8 cellular contexts compared by ENCODE assay signal in the genomic region with DNA sequence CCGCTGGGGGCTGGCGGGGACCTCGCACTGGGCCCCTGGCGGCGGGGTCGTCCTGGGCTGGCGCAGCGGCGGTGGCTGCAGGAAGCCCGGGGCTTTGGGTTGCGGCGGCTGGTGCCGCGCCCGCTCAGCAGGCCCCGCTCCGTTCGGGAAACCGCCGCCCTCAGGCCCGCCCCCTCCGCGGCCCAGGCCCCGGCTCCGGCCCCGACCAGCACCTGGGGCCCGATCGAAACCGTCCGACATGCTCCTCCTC. TPM values are rescaled to one million over a fixed set of nuclear protein-coding genes. Genes with fewer than 3 reads are reported as not detected.
DNase-seq lines count a peak whose midpoint lies in the region; ATAC-seq and TF ChIP-seq lines count a peak whose summit lies in the region.
"Not testable (repeated sequence)": the region's sequence is repeated elsewhere in the genome, so short reads cannot be mapped to it uniquely, and the experiment has no call there.

No MANE protein-coding gene starts in this region.

- peak overlapping the region; percentile 75 for H3K27ac ChIP-seq in mammary epithelial cell (ENCODE audit: insufficient read depth, low read depth, low read length)
- peak overlapping the region; percentile 95 to 96 for H3K27ac ChIP-seq in right atrium auricular region
- H3K27ac ChIP-seq in neural cell (ENCODE audit: low read length), result peak overlapping the region; percentile 98
- peak overlapping the region; percentile 97 for H3K27ac ChIP-seq in thymus (ENCODE audit: low read depth)

- not testable (repeated sequence) for H3K36me3 ChIP-seq in mammary epithelial cell (ENCODE audit: insufficient read depth, low read length); right atrium auricular region; thymus (ENCODE audit: control insufficient read depth, insufficient read depth)
- H3K36me3 ChIP-seq in neural cell (ENCODE audit: insufficient read depth, low read length), result peaks cover 14% of the 10 kb centered on the region

- TF ChIP-seq CTCF in GM12864 (IDR thresholded peaks at IDR 0.05; ENCODE audit: low read depth, low read length, missing control alignments); mammary epithelial cell (conservative IDR thresholded peaks at IDR 0.05 in 1 of 2, IDR thresholded peaks at IDR 0.05 in 1 of 2; ENCODE audit: extremely low read depth in 1 of 2, insufficient read depth in 1 of 2, low read depth in 1 of 2, low read length in 2 of 2); right atrium auricular region (IDR thresholded peaks at IDR 0.05); neural cell (IDR thresholded peaks at IDR 0.05; ENCODE audit: poor library complexity, severe bottlenecking): not testable (repeated sequence)

- H3K9ac ChIP-seq in mammary epithelial cell (ENCODE audit: insufficient read depth, low read length), result peak overlapping the region; percentile 90
- peak overlapping the region; percentile 98 for H3K9ac ChIP-seq in neural cell (ENCODE audit: low read length)

- H3K9me2 ChIP-seq in neural cell (ENCODE audit: insufficient read depth, low read length), result not testable (repeated sequence)

- peak overlapping the region; percentile 99 for H3K4me2 ChIP-seq in mammary epithelial cell (ENCODE audit: insufficient read depth, low read depth, low read length)
- H3K4me2 ChIP-seq in neural cell (ENCODE audit: low read length), result not testable (repeated sequence)

- WGBS in mammary epithelial cell (ENCODE audit: low coverage, missing lambda C conversion rate), result no CpG with 5 or more reads among the region's 30 CpGs
- under 1% methylated on average over 30 of the region's 30 CpGs for WGBS in thymus

- H3K4me1 ChIP-seq in mammary epithelial cell (ENCODE audit: insufficient read depth, low read length), result peaks cover 11% of the 10 kb centered on the region
- H3K4me1 ChIP-seq in right atrium auricular region, result peaks cover 0 to 33% of the 10 kb centered on the region in 2 donors
- H3K4me1 ChIP-seq in thymus (ENCODE audit: control insufficient read depth, insufficient read depth, low read length), result not testable (repeated sequence)

- not testable (repeated sequence) for H3K27me3 ChIP-seq in mammary epithelial cell (ENCODE audit: insufficient read depth, low read length); right atrium auricular region; neural cell (ENCODE audit: insufficient read depth, low read depth, low read length); thymus (ENCODE audit: control insufficient read depth, insufficient read depth)

- H3F3A ChIP-seq in neural cell (ENCODE audit: insufficient read depth, low read length, poor library complexity, severe bottlenecking), result not testable (repeated sequence)

- not testable (repeated sequence) for H3K9me3 ChIP-seq in mammary epithelial cell (replicated peaks; ENCODE audit: insufficient read depth, low read length); right atrium auricular region; neural cell (ENCODE audit: low read length); thymus (ENCODE audit: control insufficient read depth)

- peak overlapping the region; percentile 84 for H3K4me3 ChIP-seq in GM12864 (ENCODE audit: low read depth, low read length)
- H3K4me3 ChIP-seq in mammary epithelial cell (replicated peaks in 1 of 3; ENCODE audit: insufficient read depth in 1 of 3, low read depth in 2 of 3, low read length in 3 of 3), result peak overlapping the region; percentile 75 to 88 (median 81)
- peak overlapping the region; percentile 84 to 89 for H3K4me3 ChIP-seq in right atrium auricular region
- H3K4me3 ChIP-seq in neural cell (ENCODE audit: low read length), result peak overlapping the region; percentile 86
- peak overlapping the region; percentile 91 for H3K4me3 ChIP-seq in thymus (ENCODE audit: low read length)

- dilution Hi-C loops in mammary epithelial cell (cut with HindIII; ENCODE audit: low sequenced_read_pairs), result loop anchor here (5.0 kb wide), 1 partner anchor 34 kb away; no protein-coding TSS in a partner anchor

- peaks cover 49% of the 10 kb centered on the region for H3K79me2 ChIP-seq in mammary epithelial cell (ENCODE audit: insufficient read depth, low read length)
- peaks cover 47% of the 10 kb centered on the region for H3K79me2 ChIP-seq in neural cell (replicated peaks; ENCODE audit: insufficient read depth, low read length)

- not testable (repeated sequence) for BruUV-seq in mammary epithelial cell (replicated peaks; lab: Mats Ljungman, UMichigan)

- H4K20me1 ChIP-seq in mammary epithelial cell (ENCODE audit: insufficient read depth, low read length); neural cell (ENCODE audit: insufficient read depth): not testable (repeated sequence)

- not testable (repeated sequence) for TF ChIP-seq RAD21 in neural cell (conservative IDR thresholded peaks at IDR 0.05)

- ATAC-seq in GM21737 (IDR thresholded peaks at IDR 0.05; ENCODE audit: unreplicated experiment), result peak; percentile 92
- peak; percentile 88 for ATAC-seq in HG03342 (IDR thresholded peaks at IDR 0.05; ENCODE audit: unreplicated experiment)
- peak; percentile 89; the same call in 2 of the 3 replicates for ATAC-seq in SK-N-SH treated with all-trans-retinoic acid at 6 μM for 48 hours

- DNase-seq in GM12864 (ENCODE audit: low read depth); mammary epithelial cell; right atrium auricular region (ENCODE audit: low spot score): not testable (repeated sequence)

- CTCF ChIA-PET in mammary epithelial cell (lab: Charles Lee; ENCODE audit: low non-redundant PET), result interaction anchor here (0.9 kb wide), 1 partner anchor 75 kb away, joined by 7 read pairs; no protein-coding TSS in a partner anchor

- H2AFZ ChIP-seq in mammary epithelial cell (ENCODE audit: low read depth, low read length) (peak overlapping the region; percentile 98), neural cell (ENCODE audit: low read depth, low read length) (peak overlapping the region; percentile 98)

- in situ Hi-C loops in mammary epithelial cell (cut with MboI; ENCODE audit: low sequenced_read_pairs in 2 of 2), result not testable (repeated sequence)

- TF ChIP-seq EP300 in neural cell (conservative IDR thresholded peaks at IDR 0.05; ENCODE audit: poor library complexity, severe bottlenecking), result not testable (repeated sequence)

- intact Hi-C loops in mammary epithelial cell (cut with micrococcal nuclease), result loop anchor here (2.0 kb wide), 2 partner anchors 46 to 74 kb away; partner anchors contain the start of gene NNT

RNA-seq across cellular contexts. Expression of gene PAIP1, which starts 0.3 kb away (rescaled TPM):
- total RNA-seq in mammary epithelial cell (100 to 1,000 TPM in 1 of 2 donors, 10 to 100 TPM in 1; 76.4 to 103 TPM), right atrium auricular region (10 to 100 TPM; 68.0 to 80.3 TPM)
- polyA plus RNA-seq in mammary epithelial cell (65.0 TPM), neural cell (266 and 276 TPM in 2 replicates), thymus (59.2 TPM)
- polyA minus RNA-seq in mammary epithelial cell (74.2 TPM), neural cell (276 and 281 TPM in 2 replicates)

RNA-seq across cellular contexts. Expression of gene C5orf34, which starts 41.6 kb away (rescaled TPM):
- total RNA-seq in mammary epithelial cell (1 to 10 TPM; 5.2 to 6.1 TPM), right atrium auricular region (under 1 TPM; 0.51 to 0.56 TPM)
- polyA plus RNA-seq in mammary epithelial cell (4.9 TPM), neural cell (10.4 and 12.7 TPM in 2 replicates), thymus (5.3 TPM)
- polyA minus RNA-seq in mammary epithelial cell (0.98 TPM), neural cell (15.6 and 17.1 TPM in 2 replicates)

RNA-seq across cellular contexts. Expression of gene NNT, which starts 46.4 kb away (rescaled TPM):
- total RNA-seq in mammary epithelial cell, result 10 to 100 TPM; 77.8 to 83.2 TPM
- 21.0 TPM for polyA plus RNA-seq in mammary epithelial cell
- 52.4 TPM for polyA minus RNA-seq in mammary epithelial cell
- 100 to 1,000 TPM; 109 to 328 TPM for total RNA-seq in right atrium auricular region
- polyA plus RNA-seq in neural cell, result 120 and 132 TPM in 2 replicates
- 139 and 146 TPM in 2 replicates for polyA minus RNA-seq in neural cell
- polyA plus RNA-seq in thymus, result 30.8 TPM
